Comparison of ENCODE assay signal across 8 cellular contexts in the genomic region with DNA sequence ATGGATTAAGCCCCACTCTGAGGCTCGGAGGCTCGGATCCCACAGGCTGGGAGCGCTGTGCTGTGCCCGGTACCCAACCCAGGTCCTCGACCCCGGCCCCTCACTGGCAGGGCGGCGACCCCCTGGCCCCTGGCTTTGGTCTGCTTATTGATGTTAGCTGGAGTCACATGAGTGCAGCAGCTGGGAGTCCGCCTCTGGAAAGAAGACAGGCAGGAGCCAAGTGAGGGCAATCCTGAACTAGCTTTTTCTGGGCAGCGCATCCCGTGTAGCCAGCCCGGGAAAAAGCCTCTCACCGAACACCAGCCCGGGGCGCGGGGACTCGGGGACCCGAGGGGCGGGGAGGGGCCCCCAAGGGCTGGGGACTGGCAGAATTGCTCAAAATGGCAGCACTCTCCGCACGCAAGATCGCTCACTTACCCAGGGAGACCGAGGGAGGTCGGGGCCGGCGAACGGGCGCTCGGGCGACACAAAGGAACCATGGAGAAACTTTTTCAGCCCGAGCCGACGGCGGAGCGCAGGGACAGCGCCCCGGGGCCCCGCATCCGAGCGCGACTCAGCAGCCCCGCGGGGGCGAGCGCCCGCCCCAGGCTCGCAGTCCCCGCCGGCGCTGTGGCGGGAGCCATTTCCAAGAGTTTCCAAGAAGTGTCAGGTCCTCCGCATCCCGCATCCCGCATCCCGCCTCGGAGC. TPM values are rescaled to one million over a fixed set of nuclear protein-coding genes. Genes with fewer than 3 reads are reported as not detected.
DNase-seq lines count a peak whose midpoint lies in the region; ATAC-seq and TF ChIP-seq lines count a peak whose summit lies in the region.

No MANE protein-coding gene starts in this region.

- TF ChIP-seq CTCF in cardiac muscle cell (IDR thresholded peaks at IDR 0.05; ENCODE audit: low read depth, low read length), result no peak
- no peak for TF ChIP-seq CTCF in brain (conservative IDR thresholded peaks at IDR 0.05)
- no peak for TF ChIP-seq CTCF in vagina (IDR thresholded peaks at IDR 0.05)

- H3K9me3 ChIP-seq in cardiac muscle cell (ENCODE audit: low read depth) (no peaks in the 10 kb centered on the region), mesodermal cell (ENCODE audit: control insufficient read depth, low read length) (no peaks in the 10 kb centered on the region), vagina (no peaks in the 10 kb centered on the region)

- no peak for TF ChIP-seq POLR2A in vagina (IDR thresholded peaks at IDR 0.05)

- H3K4me1 Mint-ChIP-seq in brain, result peaks cover 43% of the 10 kb centered on the region
- H3K4me1 Mint-ChIP-seq in effector memory CD8-positive, alpha-beta T cell (ENCODE audit: low read depth in 2 of 2), result peaks cover 0 to 3% of the 10 kb centered on the region in 2 donors

- H3K4me3 ChIP-seq in cardiac muscle cell, result peak overlapping the region; percentile 75
- H3K4me3 ChIP-seq in mesodermal cell (ENCODE audit: extremely low read depth, insufficient read depth, low read length, poor library complexity, severe bottlenecking), result peak overlapping the region; percentile 66
- peak overlapping the region; percentile 42 to 51 for H3K4me3 ChIP-seq in vagina

- H3K4me1 ChIP-seq in cardiac muscle cell (ENCODE audit: low read depth) (peaks cover 19% of the 10 kb centered on the region), mesodermal cell (ENCODE audit: control insufficient read depth, insufficient read depth, low read length, poor library complexity, severe bottlenecking) (peaks cover 13% of the 10 kb centered on the region), vagina (peaks cover 15% of the 10 kb centered on the region)

- intact Hi-C loops in Right ventricle myocardium superior (cut with DNase I) (no loop called here), vagina (cut with DNase I) (no loop called here)

- no peaks in the 10 kb centered on the region for H3K27me3 ChIP-seq in cardiac muscle cell
- peaks cover 5% of the 10 kb centered on the region for H3K27me3 ChIP-seq in vagina

- H3K27ac ChIP-seq in cardiac muscle cell (peak overlapping the region; percentile 58), mesodermal cell (ENCODE audit: low read depth, low read length, severe bottlenecking) (peak overlapping the region; percentile 53), vagina (no peak overlapping the region)

- no peaks in the 10 kb centered on the region for H3K36me3 ChIP-seq in cardiac muscle cell
- H3K36me3 ChIP-seq in mesodermal cell (ENCODE audit: control insufficient read depth, insufficient read depth, low read length), result peaks cover 8% of the 10 kb centered on the region
- no peaks in the 10 kb centered on the region for H3K36me3 ChIP-seq in vagina

- H3K9me3 Mint-ChIP-seq in brain, result no peaks in the 10 kb centered on the region
- H3K9me3 Mint-ChIP-seq in effector memory CD8-positive, alpha-beta T cell, result peaks cover 0 to 8% of the 10 kb centered on the region in 2 donors

- peak overlapping the region; percentile 87 to 98 (median 95) for H3K4me3 Mint-ChIP-seq in brain
- H3K4me3 Mint-ChIP-seq in effector memory CD8-positive, alpha-beta T cell, result peak overlapping the region in 1 of 2 donors; percentile 24

- WGBS in mesodermal cell (ENCODE audit: insufficient coverage in 2 of 2), 2 experiments, result 0 to 1% methylated on average over 39 to 48 of the region's 56 CpGs

- peaks cover 17% of the 10 kb centered on the region for H3K36me3 Mint-ChIP-seq in brain
- no peaks in the 10 kb centered on the region for H3K36me3 Mint-ChIP-seq in effector memory CD8-positive, alpha-beta T cell (ENCODE audit: insufficient read depth)

- DNase-seq in cardiac muscle cell (ENCODE audit: low read depth in 1 of 2, low spot score in 1 of 2) (peak in 1 of 2 donors; percentile 51), Right ventricle myocardium superior (no peak), vagina (ENCODE audit: extremely low spot score in 2 of 2) (no peak), pons (ENCODE audit: low spot score) (no peak)
- no peak for DNase-seq in effector memory CD8-positive, alpha-beta T cell
- no peak for DNase-seq in effector CD8-positive, alpha-beta T cell (lab: John Stamatoyannopoulos, UW)

- peaks cover 15% of the 10 kb centered on the region for H3K27me3 Mint-ChIP-seq in brain
- peaks cover 63 to 79% of the 10 kb centered on the region in 2 donors for H3K27me3 Mint-ChIP-seq in effector memory CD8-positive, alpha-beta T cell

- ATAC-seq in Right ventricle myocardium superior (ENCODE audit: poor library complexity), result no peak
- ATAC-seq in effector memory CD8-positive, alpha-beta T cell (replicated peaks), result no peak

- peak overlapping the region; percentile 89 to 95 (median 93) for H3K27ac Mint-ChIP-seq in brain
- H3K27ac Mint-ChIP-seq in effector memory CD8-positive, alpha-beta T cell, result no peak overlapping the region

RNA-seq across cellular contexts. Expression of a gene that starts 0.6 kb away (rescaled TPM):
- total RNA-seq in cardiac muscle cell (26.8 and 40.8 TPM in 2 replicates), Right ventricle myocardium superior (0.24 TPM), vagina (under 0.01 TPM)
- polyA plus RNA-seq in cardiac muscle cell (13.5 and 18.2 TPM in 2 replicates), brain (ENCODE audit: insufficient read depth, low read depth, low replicate concordance) (4.3 TPM)
- 4.2 TPM for polyA plus RNA-seq in mesodermal cell (2013, experiment 1 of 2)
- 2.9 TPM for polyA plus RNA-seq in mesodermal cell (2013, experiment 2 of 2)

Comparison
In these comparisons a context has a peak if more than half of its experiments do, and no peak if none do; other contexts are left out.
1. RNA of a gene that starts 0.6 kb away (total RNA-seq): 26.8 to 40.8 TPM in cardiac muscle cell; 0.24 TPM in Right ventricle myocardium superior (single experiment) and under 0.01 TPM in vagina (single experiment); every median in the first group is over 10 times any median in the second.
2. H3K27ac Mint-ChIP-seq: peak in brain (5 of 5); none in effector memory CD8-positive, alpha-beta T cell (0 of 2).
3. Peak in every context shown above with its lines, with median percentiles within 50 percentile points of each other: H3K4me3 ChIP-seq.